In the genomic region with DNA sequence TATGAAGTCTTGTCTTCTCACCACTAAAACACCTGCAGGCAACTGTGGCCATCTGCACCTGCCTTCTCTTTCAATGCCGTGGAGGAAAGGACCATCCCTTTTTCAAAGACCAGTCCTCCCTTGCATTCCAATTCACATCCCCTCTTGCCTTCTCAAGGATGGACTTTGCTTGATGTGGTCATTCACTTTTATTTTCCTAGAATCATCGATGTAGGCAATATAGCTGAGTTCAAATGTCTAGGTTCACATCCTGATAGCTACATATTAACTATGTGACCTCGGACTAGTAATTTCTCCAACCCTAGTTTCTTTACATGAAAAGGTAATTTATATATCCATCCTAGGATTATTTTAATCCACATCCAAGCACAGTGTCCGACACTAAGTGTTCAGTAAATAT, we compare ENCODE assay signal across 10 cellular contexts.
"Had no signal": no experiment of that assay in that cellular context is flagged by ENCODE, and none has a peak within 500 bp of the region (broad histone marks: within the 10 kb centered on the region; RNA-seq: fewer than 3 reads in every experiment).

No MANE protein-coding gene starts in this region.

- H3K9ac ChIP-seq: GM23248, KMS-11 had no signal

- H3K4me1 ChIP-seq: HAP-1 had no signal

- H2AFZ ChIP-seq: GM23248 had no signal

- H3K4me3 ChIP-seq: GM23248, HAP-1 had no signal

- H3K9me3 ChIP-seq: HAP-1 had no signal

- H3K36me3 ChIP-seq: HAP-1 had no signal

- H3K4me2 ChIP-seq: KMS-11 had no signal

- DNase-seq: GM23248, GOT3, H7, HFFc6, IMR-90, KBM-7 had no signal

- ATAC-seq: HCT116 had no signal

- H3K27ac ChIP-seq: GM23248, HL-60, KMS-11 had no signal
